Comparison of ENCODE assay signal across 11 cellular contexts in genomic region chr3:138349926-138350665, GRCh38. TPM values are rescaled to one million over a fixed set of nuclear protein-coding genes. Genes with fewer than 3 reads are reported as not detected.
A peak's percentile ranks its signal among the peaks of the same experiment; 100 is the strongest.
DNase-seq lines count a peak whose midpoint lies in the region; TF ChIP-seq lines count a peak whose summit lies in the region.
"Had no signal": no experiment of that assay in that cellular context is flagged by ENCODE, and none has a peak within 500 bp of the region (broad histone marks: within the 10 kb centered on the region; RNA-seq: fewer than 3 reads in every experiment).

No MANE protein-coding gene starts in this region.

- 90 to 93% methylated on average over 8 to 11 of the region's 15 CpGs for WGBS in mesodermal cell (ENCODE audit: insufficient coverage in 2 of 2), 2 experiments
- WGBS in thymus: 86% methylated on average over 15 of the region's 15 CpGs
- 43% methylated on average over 15 of the region's 15 CpGs for WGBS in prostate gland

- H3K27ac ChIP-seq in mesodermal cell (ENCODE audit: low read depth, low read length, severe bottlenecking) (peak overlapping the region; percentile 23), thymus (ENCODE audit: low read depth) (peak overlapping the region; percentile 49), prostate gland (peak overlapping the region in 1 of 2 donors; percentile 84)

- H3K4me1 ChIP-seq in mesodermal cell (ENCODE audit: control insufficient read depth, insufficient read depth, low read length, poor library complexity, severe bottlenecking): peaks cover 10% of the 10 kb centered on the region
- no peaks in the 10 kb centered on the region for H3K4me1 ChIP-seq in thymus (ENCODE audit: control insufficient read depth, insufficient read depth, low read length)
- no peaks in the 10 kb centered on the region for H3K4me1 ChIP-seq in prostate gland (replicated peaks)

- no peak for TF ChIP-seq POLR2A in prostate gland (IDR thresholded peaks at IDR 0.05)

- H3K36me3 ChIP-seq in mesodermal cell (ENCODE audit: control insufficient read depth, insufficient read depth, low read length) (peaks cover 1% of the 10 kb centered on the region), thymus (ENCODE audit: control insufficient read depth, insufficient read depth) (no peaks in the 10 kb centered on the region), prostate gland (no peaks in the 10 kb centered on the region)

- DNase-seq in NOMO-1 (lab: John Stamatoyannopoulos, UW; ENCODE audit: unreplicated experiment in 2 of 2): peak; percentile 8 to 15
- no peak for DNase-seq in NOMO-1 treated with dmso at 0.1 percent for 144 hours (lab: John Stamatoyannopoulos, UW; ENCODE audit: unreplicated experiment)
- DNase-seq in choroid plexus epithelial cell (ENCODE audit: low read depth): peak; percentile 52
- DNase-seq in DMS153 (lab: John Stamatoyannopoulos, UW): no peak
- DNase-seq in prostate gland (ENCODE audit: low spot score): no peak
- no peak for DNase-seq in D341Med (ENCODE audit: low spot score)
- DNase-seq: kidney glomerular epithelial cell; stimulated activated CD4-positive, alpha-beta T cell treated with anti-CD3 and anti-CD28 coated beads, Interleukin-4, amount 100 ng/mL, for 24 hours had no signal

- H3K9me3 ChIP-seq in mesodermal cell (ENCODE audit: control insufficient read depth, low read length) (no peaks in the 10 kb centered on the region), thymus (ENCODE audit: control insufficient read depth) (no peaks in the 10 kb centered on the region), prostate gland (no peaks in the 10 kb centered on the region)

- H3K4me3 ChIP-seq in choroid plexus epithelial cell (ENCODE audit: low read depth, low read length): peak overlapping the region; percentile 74
- H3K4me3 ChIP-seq in mesodermal cell (ENCODE audit: extremely low read depth, insufficient read depth, low read length, poor library complexity, severe bottlenecking): peak overlapping the region; percentile 55
- no peak overlapping the region for H3K4me3 ChIP-seq in thymus (ENCODE audit: low read length)
- no peak overlapping the region for H3K4me3 ChIP-seq in prostate gland

- no peak for TF ChIP-seq CTCF in choroid plexus epithelial cell (conservative IDR thresholded peaks at IDR 0.05; ENCODE audit: low read depth, low read length)
- no peak for TF ChIP-seq CTCF in prostate gland (IDR thresholded peaks at IDR 0.05)

- intact Hi-C loops in prostate gland (cut with DNase I): loop anchor here (5.0 to 10.0 kb wide), 3 partner anchors 32 to 245 kb away; partner anchors contain the start of gene CEP70

- H3K27me3 ChIP-seq in thymus (ENCODE audit: control insufficient read depth, insufficient read depth) (peaks cover 36% of the 10 kb centered on the region), prostate gland (replicated peaks; ENCODE audit: insufficient read depth) (no peaks in the 10 kb centered on the region)

RNA-seq across cellular contexts. Expression of gene MRAS, which starts 1.7 kb away (rescaled TPM):
- 26.5 TPM for polyA plus RNA-seq in mesodermal cell (2013, experiment 1 of 2)
- 23.0 TPM for polyA plus RNA-seq in mesodermal cell (2013, experiment 2 of 2)
- polyA plus RNA-seq in thymus: 11.7 TPM
- total RNA-seq in prostate gland: 10 to 100 TPM in 1 of 2 donors, 1 to 10 TPM in 1; 8.7 to 25.3 TPM

RNA-seq across cellular contexts. Expression of gene NME9, which starts 20.4 kb away (rescaled TPM):
- 0.44 TPM for polyA plus RNA-seq in mesodermal cell (2013, experiment 1 of 2)
- polyA plus RNA-seq in mesodermal cell (2013, experiment 2 of 2): not detected
- polyA plus RNA-seq in thymus: 1.5 TPM
- 1 to 10 TPM in 1 of 2 donors, not detected in 1; 3.2 TPM for total RNA-seq in prostate gland
- total RNA-seq: bronchial epithelial cell had no signal

Comparison
In these comparisons a context has a peak if more than half of its experiments do, and no peak if none do; other contexts are left out.
1. DNase-seq: peak in NOMO-1 (2 of 2) and choroid plexus epithelial cell (single experiment); none in NOMO-1 treated with dmso at 0.1 percent for 144 hours (single experiment), DMS153 (single experiment), prostate gland (single experiment) and D341Med (single experiment).
2. H3K4me3 ChIP-seq: peak in choroid plexus epithelial cell (single experiment) and mesodermal cell (single experiment); none in thymus (single experiment) and prostate gland (0 of 2).